Comparison of ENCODE assay signal across 1 cellular context in genomic region chr19:34649886-34650543, GRCh38.
TF ChIP-seq lines count a peak whose summit lies in the region.

No MANE protein-coding gene starts in this region.

TF ChIP-seq in HCT116, 20 proteins besides CTCF, POLR2A, EP300 and RAD21 (continued from another document):
- TF ChIP-seq, protein P1, sequence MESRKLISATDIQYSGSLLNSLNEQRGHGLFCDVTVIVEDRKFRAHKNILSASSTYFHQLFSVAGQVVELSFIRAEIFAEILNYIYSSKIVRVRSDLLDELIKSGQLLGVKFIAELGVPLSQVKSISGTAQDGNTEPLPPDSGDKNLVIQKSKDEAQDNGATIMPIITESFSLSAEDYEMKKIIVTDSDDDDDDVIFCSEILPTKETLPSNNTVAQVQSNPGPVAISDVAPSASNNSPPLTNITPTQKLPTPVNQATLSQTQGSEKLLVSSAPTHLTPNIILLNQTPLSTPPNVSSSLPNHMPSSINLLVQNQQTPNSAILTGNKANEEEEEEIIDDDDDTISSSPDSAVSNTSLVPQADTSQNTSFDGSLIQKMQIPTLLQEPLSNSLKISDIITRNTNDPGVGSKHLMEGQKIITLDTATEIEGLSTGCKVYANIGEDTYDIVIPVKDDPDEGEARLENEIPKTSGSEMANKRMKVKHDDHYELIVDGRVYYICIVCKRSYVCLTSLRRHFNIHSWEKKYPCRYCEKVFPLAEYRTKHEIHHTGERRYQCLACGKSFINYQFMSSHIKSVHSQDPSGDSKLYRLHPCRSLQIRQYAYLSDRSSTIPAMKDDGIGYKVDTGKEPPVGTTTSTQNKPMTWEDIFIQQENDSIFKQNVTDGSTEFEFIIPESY (IDR thresholded peaks at IDR 0.05; ENCODE audit: extremely low read depth, insufficient replicate concordance, low read length): no peak
- TF ChIP-seq, protein P2, sequence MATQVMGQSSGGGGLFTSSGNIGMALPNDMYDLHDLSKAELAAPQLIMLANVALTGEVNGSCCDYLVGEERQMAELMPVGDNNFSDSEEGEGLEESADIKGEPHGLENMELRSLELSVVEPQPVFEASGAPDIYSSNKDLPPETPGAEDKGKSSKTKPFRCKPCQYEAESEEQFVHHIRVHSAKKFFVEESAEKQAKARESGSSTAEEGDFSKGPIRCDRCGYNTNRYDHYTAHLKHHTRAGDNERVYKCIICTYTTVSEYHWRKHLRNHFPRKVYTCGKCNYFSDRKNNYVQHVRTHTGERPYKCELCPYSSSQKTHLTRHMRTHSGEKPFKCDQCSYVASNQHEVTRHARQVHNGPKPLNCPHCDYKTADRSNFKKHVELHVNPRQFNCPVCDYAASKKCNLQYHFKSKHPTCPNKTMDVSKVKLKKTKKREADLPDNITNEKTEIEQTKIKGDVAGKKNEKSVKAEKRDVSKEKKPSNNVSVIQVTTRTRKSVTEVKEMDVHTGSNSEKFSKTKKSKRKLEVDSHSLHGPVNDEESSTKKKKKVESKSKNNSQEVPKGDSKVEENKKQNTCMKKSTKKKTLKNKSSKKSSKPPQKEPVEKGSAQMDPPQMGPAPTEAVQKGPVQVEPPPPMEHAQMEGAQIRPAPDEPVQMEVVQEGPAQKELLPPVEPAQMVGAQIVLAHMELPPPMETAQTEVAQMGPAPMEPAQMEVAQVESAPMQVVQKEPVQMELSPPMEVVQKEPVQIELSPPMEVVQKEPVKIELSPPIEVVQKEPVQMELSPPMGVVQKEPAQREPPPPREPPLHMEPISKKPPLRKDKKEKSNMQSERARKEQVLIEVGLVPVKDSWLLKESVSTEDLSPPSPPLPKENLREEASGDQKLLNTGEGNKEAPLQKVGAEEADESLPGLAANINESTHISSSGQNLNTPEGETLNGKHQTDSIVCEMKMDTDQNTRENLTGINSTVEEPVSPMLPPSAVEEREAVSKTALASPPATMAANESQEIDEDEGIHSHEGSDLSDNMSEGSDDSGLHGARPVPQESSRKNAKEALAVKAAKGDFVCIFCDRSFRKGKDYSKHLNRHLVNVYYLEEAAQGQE (IDR thresholded peaks at IDR 0.05; ENCODE audit: low read depth): no peak
